Comparison of ENCODE assay signal across 25 cellular contexts in genomic region chr6:113707194-113707593, GRCh38.
"Had no signal": no experiment of that assay in that cellular context is flagged by ENCODE, and none has a peak within 500 bp of the region (broad histone marks: within the 10 kb centered on the region; RNA-seq: fewer than 3 reads in every experiment).

No MANE protein-coding gene starts in this region.

- H3K4me3 ChIP-seq: breast epithelium, esophagus squamous epithelium, heart right ventricle, right lobe of liver, skin epidermis, testis, uterus had no signal

- H3K27ac Mint-ChIP-seq: activated CD4-positive, alpha-beta memory T cell treated with anti-CD3 and anti-CD28 coated beads, Interleukin-2, amount 10 ng/mL, durations not matched to agents 7 days and 5 days; activated CD4-positive, alpha-beta T cell treated with anti-CD3 and anti-CD28 coated beads, Interleukin-2, amount 10 ng/mL, durations not matched to agents 24 days and 14 days; activated naive CD4-positive, alpha-beta T cell treated with anti-CD3 and anti-CD28 coated beads, Interleukin-2, amount 50 U/mL, for 24 hours; activated T-helper 17 cell treated with anti-CD3 and anti-CD28 coated beads, Interleukin-2, amount 50 U/mL, for 72 hours; natural killer cell treated with Interleukin-12 subunit alpha and Interleukin-12 subunit beta and Interleukin-15 and Interleukin-18, amount 100 ng/mL, for 72 hours; progenitor cell of endocrine pancreas had no signal

- H3K4me1 ChIP-seq: breast epithelium, testis, uterus had no signal

- DNase-seq: activated CD4-positive, alpha-beta memory T cell treated with anti-CD3 and anti-CD28 coated beads, Interleukin-2, amount 10 ng/mL, durations not matched to agents 7 days and 5 days; activated CD4-positive, alpha-beta T cell treated with anti-CD3 and anti-CD28 coated beads, Interleukin-2, amount 10 ng/mL, durations not matched to agents 24 days and 14 days; activated CD4-positive, CD25-positive, alpha-beta regulatory T cell treated with anti-CD3 and anti-CD28 coated beads, Interleukin-2, amount 50 U/mL, for 72 hours; activated CD8-positive, alpha-beta memory T cell treated with anti-CD3 and anti-CD28 coated beads, Interleukin-2, amount 50 U/mL, for 48 hours; activated T-cell treated with anti-CD3 and anti-CD28 coated beads, Interleukin-2, amount 50 U/mL, for 4 hours; central memory CD4-positive, alpha-beta T cell; esophagus squamous epithelium; foreskin melanocyte; heart right ventricle; right lobe of liver; stimulated activated CD4-positive, alpha-beta T cell treated with anti-CD3 and anti-CD28 coated beads, Interleukin-12 subunit alpha, Interleukin-12 subunit beta, amount 100 ng/mL, for 4 hours; stimulated activated CD4-positive, alpha-beta T cell treated with anti-CD3 and anti-CD28 coated beads, Interleukin-4, amount 100 ng/mL, for 1 hour; stimulated activated naive CD8-positive, alpha-beta T cell treated with anti-CD3 and anti-CD28 coated beads, Interleukin-15, Interleukin-2, amounts not matched to agents 100 U/mL and 50 U/mL, for 24 hours; T1000; testis; trophoblast cell; uterus; WERI-Rb-1 had no signal

- H3K27ac ChIP-seq: breast epithelium, esophagus squamous epithelium, heart right ventricle, neutrophil, right lobe of liver, skin epidermis, testis, uterus, WERI-Rb-1 had no signal

- H3K4me3 Mint-ChIP-seq: activated CD4-positive, alpha-beta memory T cell treated with anti-CD3 and anti-CD28 coated beads, Interleukin-2, amount 10 ng/mL, durations not matched to agents 7 days and 5 days; activated CD4-positive, alpha-beta T cell treated with anti-CD3 and anti-CD28 coated beads, Interleukin-2, amount 10 ng/mL, durations not matched to agents 24 days and 14 days; activated naive CD4-positive, alpha-beta T cell treated with anti-CD3 and anti-CD28 coated beads, Interleukin-2, amount 50 U/mL, for 24 hours; activated T-cell treated with anti-CD3 and anti-CD28 coated beads, Interleukin-2, amount 50 U/mL, for 4 hours; activated T-helper 17 cell treated with anti-CD3 and anti-CD28 coated beads, Interleukin-2, amount 50 U/mL, for 72 hours; natural killer cell treated with Interleukin-12 subunit alpha and Interleukin-12 subunit beta and Interleukin-15 and Interleukin-18, amount 100 ng/mL, for 72 hours had no signal

- H3K36me3 ChIP-seq: breast epithelium, esophagus squamous epithelium, heart right ventricle, neutrophil, right lobe of liver, uterus, WERI-Rb-1 had no signal

- H3K27me3 ChIP-seq: breast epithelium, esophagus squamous epithelium, heart right ventricle, neutrophil, right lobe of liver, testis, uterus had no signal

- H3K4me1 Mint-ChIP-seq: activated CD4-positive, alpha-beta memory T cell treated with anti-CD3 and anti-CD28 coated beads, Interleukin-2, amount 10 ng/mL, durations not matched to agents 7 days and 5 days; activated CD4-positive, alpha-beta T cell treated with anti-CD3 and anti-CD28 coated beads, Interleukin-2, amount 10 ng/mL, durations not matched to agents 24 days and 14 days; activated naive CD4-positive, alpha-beta T cell treated with anti-CD3 and anti-CD28 coated beads, Interleukin-2, amount 50 U/mL, for 24 hours; activated T-helper 17 cell treated with anti-CD3 and anti-CD28 coated beads, Interleukin-2, amount 50 U/mL, for 72 hours had no signal

- H3K9me3 ChIP-seq: breast epithelium, esophagus squamous epithelium, heart right ventricle, neutrophil, right lobe of liver, testis, uterus had no signal

- H3K27me3 Mint-ChIP-seq: activated CD4-positive, alpha-beta memory T cell treated with anti-CD3 and anti-CD28 coated beads, Interleukin-2, amount 10 ng/mL, durations not matched to agents 7 days and 5 days; activated CD4-positive, alpha-beta T cell treated with anti-CD3 and anti-CD28 coated beads, Interleukin-2, amount 10 ng/mL, durations not matched to agents 24 days and 14 days; activated naive CD4-positive, alpha-beta T cell treated with anti-CD3 and anti-CD28 coated beads, Interleukin-2, amount 50 U/mL, for 24 hours; activated T-helper 17 cell treated with anti-CD3 and anti-CD28 coated beads, Interleukin-2, amount 50 U/mL, for 72 hours; natural killer cell treated with Interleukin-12 subunit alpha and Interleukin-12 subunit beta and Interleukin-15 and Interleukin-18, amount 100 ng/mL, for 72 hours had no signal

- H3K9me3 Mint-ChIP-seq: activated CD4-positive, alpha-beta memory T cell treated with anti-CD3 and anti-CD28 coated beads, Interleukin-2, amount 10 ng/mL, durations not matched to agents 7 days and 5 days; activated naive CD4-positive, alpha-beta T cell treated with anti-CD3 and anti-CD28 coated beads, Interleukin-2, amount 50 U/mL, for 24 hours; activated T-cell treated with anti-CD3 and anti-CD28 coated beads, Interleukin-2, amount 50 U/mL, for 4 hours; activated T-helper 17 cell treated with anti-CD3 and anti-CD28 coated beads, Interleukin-2, amount 50 U/mL, for 72 hours had no signal

- H3K36me3 Mint-ChIP-seq: activated naive CD4-positive, alpha-beta T cell treated with anti-CD3 and anti-CD28 coated beads, Interleukin-2, amount 50 U/mL, for 24 hours; natural killer cell treated with Interleukin-12 subunit alpha and Interleukin-12 subunit beta and Interleukin-15 and Interleukin-18, amount 100 ng/mL, for 72 hours had no signal
